Comparison of ENCODE assay signal across 16 cellular contexts in genomic region chr6:28983838-28984237, GRCh38. TPM values are rescaled to one million over a fixed set of nuclear protein-coding genes. Genes with fewer than 3 reads are reported as not detected.
DNase-seq lines count a peak whose midpoint lies in the region; ATAC-seq and TF ChIP-seq lines count a peak whose summit lies in the region.
"Had no signal": no experiment of that assay in that cellular context is flagged by ENCODE, and none has a peak within 500 bp of the region (broad histone marks: within the 10 kb centered on the region; RNA-seq: fewer than 3 reads in every experiment).

No MANE protein-coding gene starts in this region.

- H3K9me3 Mint-ChIP-seq in IgD-negative memory B cell (peaks cover 0 to 17% (median 0%) of the 10 kb centered on the region in 3 donors), neural crest cell (peaks cover 12% of the 10 kb centered on the region)
- H3K9me3 Mint-ChIP-seq in central memory CD8-positive, alpha-beta T cell, result no peaks in the 10 kb centered on the region
- H3K9me3 Mint-ChIP-seq: activated CD8-positive, alpha-beta T cell treated with anti-CD3 and anti-CD28 coated beads for 36 hours had no signal

- H3K4me1 Mint-ChIP-seq in IgD-negative memory B cell, result peaks cover 26 to 43% (median 41%) of the 10 kb centered on the region in 3 donors
- H3K4me1 Mint-ChIP-seq in central memory CD8-positive, alpha-beta T cell, result peaks cover 38% of the 10 kb centered on the region
- peaks cover 61% of the 10 kb centered on the region for H3K4me1 Mint-ChIP-seq in neural crest cell

- H3K4me3 Mint-ChIP-seq in IgD-negative memory B cell (peak overlapping the region in 3 of 4 donors; percentile 76 to 97 (median 92)), neural crest cell (peak overlapping the region; percentile 90)
- peak overlapping the region; percentile 16 for H3K4me3 Mint-ChIP-seq in central memory CD8-positive, alpha-beta T cell
- H3K4me3 Mint-ChIP-seq: activated CD8-positive, alpha-beta T cell treated with anti-CD3 and anti-CD28 coated beads for 36 hours; CD14-positive monocyte had no signal

- DNase-seq in Caki2 (ENCODE audit: low read depth) (peak; percentile 33), neural crest cell (ENCODE audit: low read depth, low spot score) (no peak), activated gamma-delta T cell (lab: John Stamatoyannopoulos, UW) (no peak), RKO (ENCODE audit: low spot score) (no peak), midbrain (lab: John Stamatoyannopoulos, UW) (no peak)
- no peak for DNase-seq in central memory CD8-positive, alpha-beta T cell (ENCODE audit: low spot score in 2 of 2)
- DNase-seq: activated CD8-positive, alpha-beta T cell treated with anti-CD3 and anti-CD28 coated beads for 36 hours; aorta; cortex of kidney; erythroblast; NCI-H1105; NCI-H345; stimulated activated CD4-positive, alpha-beta T cell treated with anti-CD3 and anti-CD28 coated beads, Interleukin-4, amount 100 ng/mL, for 4 hours had no signal

- H3K27me3 Mint-ChIP-seq in IgD-negative memory B cell, result peaks cover 28% of the 10 kb centered on the region
- H3K27me3 Mint-ChIP-seq in central memory CD8-positive, alpha-beta T cell, result peaks cover 55% of the 10 kb centered on the region
- H3K27me3 Mint-ChIP-seq in neural crest cell (ENCODE audit: low read depth), result peaks cover 61% of the 10 kb centered on the region

- in situ Hi-C loops in Caki2 (cut with HindIII; ENCODE audit: low pct_unique_long_range_greater_than_20kb, low sequenced_read_pairs), result no loop called here

- no peak for ATAC-seq in central memory CD8-positive, alpha-beta T cell (replicated peaks; ENCODE audit: extremely low read depth, poor library complexity, severe bottlenecking)
- ATAC-seq: activated CD8-positive, alpha-beta T cell treated with anti-CD3 and anti-CD28 coated beads for 36 hours had no signal

- no peak for TF ChIP-seq CTCF in neural crest cell (conservative IDR thresholded peaks at IDR 0.05)

- H3K27ac Mint-ChIP-seq in IgD-negative memory B cell (peak overlapping the region in 2 of 3 donors; percentile 55 to 97), neural crest cell (ENCODE audit: unreplicated experiment) (no peak overlapping the region)
- peak overlapping the region; percentile 50 for H3K27ac Mint-ChIP-seq in central memory CD8-positive, alpha-beta T cell (ENCODE audit: low read depth)
- H3K27ac Mint-ChIP-seq: activated CD8-positive, alpha-beta T cell treated with anti-CD3 and anti-CD28 coated beads for 36 hours had no signal

- peaks cover 6% of the 10 kb centered on the region for H3K36me3 Mint-ChIP-seq in IgD-negative memory B cell
- peaks cover 35% of the 10 kb centered on the region for H3K36me3 Mint-ChIP-seq in central memory CD8-positive, alpha-beta T cell (ENCODE audit: insufficient read depth)
- H3K36me3 Mint-ChIP-seq in neural crest cell (ENCODE audit: low read depth), result peaks cover 14% of the 10 kb centered on the region

RNA-seq across cellular contexts. Expression of gene ZNF311, which starts 21.3 kb away (rescaled TPM):
- total RNA-seq in Caki2 (2014; rRNA removed; shearing (Covaris generic); ENCODE audit: low replicate concordance), result 4.1 and 5.9 TPM in 2 replicates
- not detected for polyA plus RNA-seq in IgD-negative memory B cell
- 1.2 and 1.3 TPM in 2 replicates for total RNA-seq in neural crest cell
- total RNA-seq: SK-MEL-5 had no signal

Comparison
In these comparisons a context has a peak if more than half of its experiments do, and no peak if none do; other contexts are left out.
1. H3K4me3 Mint-ChIP-seq: peak in every context shown above with its lines; median percentile 92 in IgD-negative memory B cell; 90 in neural crest cell; 16 in central memory CD8-positive, alpha-beta T cell.